22 cellular contexts compared by ENCODE assay signal in the genomic region with DNA sequence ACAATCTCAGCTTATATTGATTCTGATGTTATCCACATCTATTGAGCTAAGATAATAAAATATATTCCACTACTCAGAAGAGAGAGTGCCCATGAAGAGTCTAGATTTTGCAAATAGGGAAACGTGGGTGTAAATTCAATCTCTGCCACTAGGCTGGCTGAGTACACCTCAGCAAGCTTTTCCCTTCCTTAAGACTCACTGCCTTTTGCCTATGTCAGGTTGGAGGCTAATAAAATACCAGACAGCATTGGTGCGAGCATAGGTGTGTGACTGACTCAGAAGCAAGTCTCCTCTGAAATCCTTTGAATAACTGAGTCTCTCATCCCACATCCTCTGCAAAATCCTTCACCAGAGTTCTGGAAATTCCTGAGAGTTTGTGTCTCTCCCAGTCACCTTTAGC.
A peak's percentile ranks its signal among the peaks of the same experiment; 100 is the strongest.
DNase-seq lines count a peak whose midpoint lies in the region; ATAC-seq and TF ChIP-seq lines count a peak whose summit lies in the region.
"Had no signal": no experiment of that assay in that cellular context is flagged by ENCODE, and none has a peak within 500 bp of the region (broad histone marks: within the 10 kb centered on the region; RNA-seq: fewer than 3 reads in every experiment).

No MANE protein-coding gene starts in this region.

- TF ChIP-seq POLR2A in NB4 (IDR thresholded peaks at IDR 0.05; ENCODE audit: extremely low read depth, insufficient read length), result no peak

- DNase-seq in GM12864 (ENCODE audit: low read depth) (no peak), NB4 (ENCODE audit: low read depth) (no peak), choroid plexus epithelial cell (ENCODE audit: low read depth) (no peak), kidney glomerular epithelial cell (lab: John Stamatoyannopoulos, UW) (peak; percentile 1), NCI-H2107 (lab: John Stamatoyannopoulos, UW) (no peak)
- DNase-seq in stimulated activated CD4-positive, alpha-beta T cell treated with anti-CD3 and anti-CD28 coated beads, Interleukin-4, amount 100 ng/mL, for 4 hours, result no peak
- DNase-seq: activated CD8-positive, alpha-beta memory T cell treated with anti-CD3 and anti-CD28 coated beads, Interleukin-2, amount 50 U/mL, for 4 hours; aorta; C1 segment of cervical spinal cord; effector memory CD4-positive, alpha-beta T cell; HCEC 1CT; KG1; left lung; NCI-H2081; OCI-M1; SIG-M5; stimulated activated naive B cell treated with anti-CD40 and anti-IgM and Interleukin-4, amounts not matched to agents 10 μg/mL and 1 μg/mL and 100 μg/mL, for 72 hours; uterus had no signal

- H3K4me3 ChIP-seq in GM12864 (ENCODE audit: low read depth, low read length) (no peak overlapping the region), NB4 (ENCODE audit: low read depth, low read length) (no peak overlapping the region), choroid plexus epithelial cell (ENCODE audit: low read depth, low read length) (no peak overlapping the region)
- H3K4me3 ChIP-seq: left lung, uterus had no signal

- TF ChIP-seq CTCF in GM12864 (IDR thresholded peaks at IDR 0.05; ENCODE audit: low read depth, low read length, missing control alignments), result peak; percentile 11
- peak; percentile 27 for TF ChIP-seq CTCF in NB4 (IDR thresholded peaks at IDR 0.05; ENCODE audit: low read depth, low read length)
- peak; percentile 30 for TF ChIP-seq CTCF in choroid plexus epithelial cell (conservative IDR thresholded peaks at IDR 0.05; ENCODE audit: low read depth, low read length)

- ATAC-seq in GM18870 (IDR thresholded peaks at IDR 0.05; ENCODE audit: unreplicated experiment) (no peak), GM18868 (IDR thresholded peaks at IDR 0.05; ENCODE audit: unreplicated experiment) (no peak)
- ATAC-seq: activated naive CD4-positive, alpha-beta T cell treated with anti-CD3 and anti-CD28 coated beads, Interleukin-2, amount 50 U/mL, for 72 hours; activated T-helper 17 cell treated with anti-CD3 and anti-CD28 coated beads, Interleukin-2, amount 50 U/mL, for 72 hours; left lung; stimulated activated naive B cell treated with anti-CD40 and anti-IgM and Interleukin-4, amounts not matched to agents 10 μg/mL and 1 μg/mL and 100 μg/mL, for 72 hours had no signal
